2 cellular contexts compared by ENCODE assay signal in the genomic region with DNA sequence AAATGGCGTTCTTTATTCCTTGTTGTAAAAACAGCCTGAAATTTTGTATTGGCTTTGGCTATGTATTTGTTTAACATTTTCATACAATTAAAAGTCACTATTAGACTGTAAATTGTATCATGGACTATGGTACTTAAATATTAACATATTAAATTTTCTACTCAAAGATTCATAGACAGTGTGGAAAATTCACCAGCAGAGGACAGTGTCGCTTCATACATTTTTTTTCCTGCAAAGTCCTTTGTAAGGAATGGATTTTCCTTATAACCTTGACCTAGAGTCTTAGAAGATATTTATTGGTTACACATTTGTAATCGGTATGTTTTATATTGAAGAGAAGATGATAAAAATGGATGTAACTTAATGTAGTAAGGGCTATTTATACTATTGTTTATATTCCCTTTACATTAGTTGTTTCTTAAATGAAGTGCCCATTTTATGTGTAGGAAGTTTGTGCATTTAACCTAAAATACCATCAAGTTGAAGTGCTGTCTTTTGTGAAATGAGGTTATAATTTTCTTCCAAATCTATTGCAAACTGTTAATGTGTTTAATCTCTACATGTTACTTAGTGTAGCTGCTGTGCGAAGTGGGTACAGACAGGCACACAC.
TF ChIP-seq lines count a peak whose summit lies in the region.

No MANE protein-coding gene starts in this region.

TF ChIP-seq in WTC11, 78 proteins besides CTCF, POLR2A, EP300 and RAD21 (continued from another document):
- no peak for TF ChIP-seq MAX (CRISPR knock-in tag; IDR thresholded peaks at IDR 0.05)
- TF ChIP-seq AR (CRISPR knock-in tag; IDR thresholded peaks at IDR 0.05): no peak

TF ChIP-seq in HepG2, 621 proteins besides CTCF, POLR2A, EP300 and RAD21 (continued from another document):
- TF ChIP-seq, protein P1, sequence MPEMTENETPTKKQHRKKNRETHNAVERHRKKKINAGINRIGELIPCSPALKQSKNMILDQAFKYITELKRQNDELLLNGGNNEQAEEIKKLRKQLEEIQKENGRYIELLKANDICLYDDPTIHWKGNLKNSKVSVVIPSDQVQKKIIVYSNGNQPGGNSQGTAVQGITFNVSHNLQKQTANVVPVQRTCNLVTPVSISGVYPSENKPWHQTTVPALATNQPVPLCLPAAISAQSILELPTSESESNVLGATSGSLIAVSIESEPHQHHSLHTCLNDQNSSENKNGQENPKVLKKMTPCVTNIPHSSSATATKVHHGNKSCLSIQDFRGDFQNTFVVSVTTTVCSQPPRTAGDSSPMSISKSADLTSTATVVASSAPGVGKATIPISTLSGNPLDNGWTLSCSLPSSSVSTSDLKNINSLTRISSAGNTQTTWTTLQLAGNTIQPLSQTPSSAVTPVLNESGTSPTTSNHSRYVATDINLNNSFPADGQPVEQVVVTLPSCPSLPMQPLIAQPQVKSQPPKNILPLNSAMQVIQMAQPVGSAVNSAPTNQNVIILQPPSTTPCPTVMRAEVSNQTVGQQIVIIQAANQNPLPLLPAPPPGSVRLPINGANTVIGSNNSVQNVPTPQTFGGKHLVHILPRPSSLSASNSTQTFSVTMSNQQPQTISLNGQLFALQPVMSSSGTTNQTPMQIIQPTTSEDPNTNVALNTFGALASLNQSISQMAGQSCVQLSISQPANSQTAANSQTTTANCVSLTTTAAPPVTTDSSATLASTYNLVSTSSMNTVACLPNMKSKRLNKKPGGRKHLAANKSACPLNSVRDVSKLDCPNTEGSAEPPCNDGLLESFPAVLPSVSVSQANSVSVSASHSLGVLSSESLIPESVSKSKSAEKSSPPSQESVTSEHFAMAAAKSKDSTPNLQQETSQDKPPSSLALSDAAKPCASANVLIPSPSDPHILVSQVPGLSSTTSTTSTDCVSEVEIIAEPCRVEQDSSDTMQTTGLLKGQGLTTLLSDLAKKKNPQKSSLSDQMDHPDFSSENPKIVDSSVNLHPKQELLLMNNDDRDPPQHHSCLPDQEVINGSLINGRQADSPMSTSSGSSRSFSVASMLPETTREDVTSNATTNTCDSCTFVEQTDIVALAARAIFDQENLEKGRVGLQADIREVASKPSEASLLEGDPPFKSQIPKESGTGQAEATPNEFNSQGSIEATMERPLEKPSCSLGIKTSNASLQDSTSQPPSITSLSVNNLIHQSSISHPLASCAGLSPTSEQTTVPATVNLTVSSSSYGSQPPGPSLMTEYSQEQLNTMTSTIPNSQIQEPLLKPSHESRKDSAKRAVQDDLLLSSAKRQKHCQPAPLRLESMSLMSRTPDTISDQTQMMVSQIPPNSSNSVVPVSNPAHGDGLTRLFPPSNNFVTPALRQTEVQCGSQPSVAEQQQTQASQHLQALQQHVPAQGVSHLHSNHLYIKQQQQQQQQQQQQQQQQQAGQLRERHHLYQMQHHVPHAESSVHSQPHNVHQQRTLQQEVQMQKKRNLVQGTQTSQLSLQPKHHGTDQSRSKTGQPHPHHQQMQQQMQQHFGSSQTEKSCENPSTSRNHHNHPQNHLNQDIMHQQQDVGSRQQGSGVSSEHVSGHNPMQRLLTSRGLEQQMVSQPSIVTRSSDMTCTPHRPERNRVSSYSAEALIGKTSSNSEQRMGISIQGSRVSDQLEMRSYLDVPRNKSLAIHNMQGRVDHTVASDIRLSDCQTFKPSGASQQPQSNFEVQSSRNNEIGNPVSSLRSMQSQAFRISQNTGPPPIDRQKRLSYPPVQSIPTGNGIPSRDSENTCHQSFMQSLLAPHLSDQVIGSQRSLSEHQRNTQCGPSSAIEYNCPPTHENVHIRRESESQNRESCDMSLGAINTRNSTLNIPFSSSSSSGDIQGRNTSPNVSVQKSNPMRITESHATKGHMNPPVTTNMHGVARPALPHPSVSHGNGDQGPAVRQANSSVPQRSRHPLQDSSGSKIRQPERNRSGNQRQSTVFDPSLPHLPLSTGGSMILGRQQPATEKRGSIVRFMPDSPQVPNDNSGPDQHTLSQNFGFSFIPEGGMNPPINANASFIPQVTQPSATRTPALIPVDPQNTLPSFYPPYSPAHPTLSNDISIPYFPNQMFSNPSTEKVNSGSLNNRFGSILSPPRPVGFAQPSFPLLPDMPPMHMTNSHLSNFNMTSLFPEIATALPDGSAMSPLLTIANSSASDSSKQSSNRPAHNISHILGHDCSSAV (CRISPR knock-in tag; IDR thresholded peaks at IDR 0.05; ENCODE audit: borderline replicate concordance): no peak
- TF ChIP-seq ZNF557 (CRISPR knock-in tag; IDR thresholded peaks at IDR 0.05) (no peak), STAG1 (CRISPR knock-in tag; IDR thresholded peaks at IDR 0.05) (peak; percentile 61), HNF4A (CRISPR knock-in tag; IDR thresholded peaks at IDR 0.05) (no peak), HNRNPL (IDR thresholded peaks at IDR 0.05; ENCODE audit: low read depth, low read length) (no peak), ZNF501 (CRISPR knock-in tag; IDR thresholded peaks at IDR 0.05) (no peak), ZNF20 (CRISPR knock-in tag; IDR thresholded peaks at IDR 0.05) (no peak), SMC3 (IDR thresholded peaks at IDR 0.05; ENCODE audit: low read length) (peak; percentile 57)
